Comparison of ENCODE assay signal across 8 cellular contexts in the genomic region with DNA sequence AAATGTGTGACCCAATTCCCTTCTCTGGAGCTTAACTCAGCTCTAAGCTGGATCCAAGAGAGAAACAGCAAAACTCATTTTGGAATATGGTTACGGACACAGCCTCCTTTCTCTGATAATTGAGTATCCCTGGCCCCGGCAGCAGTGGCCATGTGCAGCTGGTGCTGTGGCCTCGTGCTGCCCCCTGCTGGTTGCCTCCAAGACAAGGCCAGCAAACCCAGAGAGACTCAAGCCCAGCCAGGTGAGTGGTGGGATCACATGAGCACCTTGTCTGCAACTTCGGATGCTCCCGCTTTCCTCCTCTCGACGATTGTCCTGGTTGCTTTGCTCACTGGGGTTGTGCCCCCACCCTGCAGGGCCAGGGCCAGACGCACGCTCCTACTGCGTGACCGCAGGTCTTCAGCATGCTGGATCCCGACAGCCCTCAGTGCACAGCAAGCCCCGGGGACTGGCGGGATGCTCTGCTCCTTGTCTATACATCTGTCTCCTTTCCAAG. TPM values are rescaled to one million over a fixed set of nuclear protein-coding genes. Genes with fewer than 3 reads are reported as not detected.
DNase-seq lines count a peak whose midpoint lies in the region; ATAC-seq and TF ChIP-seq lines count a peak whose summit lies in the region.

No MANE protein-coding gene starts in this region.

- H3K27ac ChIP-seq in KMS-11 = no peak overlapping the region
- no peak overlapping the region for H3K27ac ChIP-seq in right cardiac atrium (ENCODE audit: low read length)

- H3K27ac Mint-ChIP-seq in T-cell = no peak overlapping the region

- POLR2A ChIA-PET in T-cell (lab: Charles Lee) = no interaction called here

- ATAC-seq in GM21529 (IDR thresholded peaks at IDR 0.05; ENCODE audit: unreplicated experiment) (peak; percentile 84), T-cell (replicated peaks in 1 of 4) (peak; percentile 74 to 88 (median 80)), right cardiac atrium (peak; percentile 90 to 91), GM19455 (IDR thresholded peaks at IDR 0.05; ENCODE audit: unreplicated experiment) (no peak)

- no peaks in the 10 kb centered on the region for H3K79me2 ChIP-seq in KMS-11 (ENCODE audit: insufficient read depth, low read depth)

- H3K9me3 ChIP-seq in right cardiac atrium (ENCODE audit: control insufficient read depth, low read length) = no peaks in the 10 kb centered on the region

- 17% methylated on average over 14 of the region's 14 CpGs for WGBS in right cardiac atrium

- H3K9ac ChIP-seq in KMS-11 = no peak overlapping the region

- 0 out of 2 replicates have a peak overlapping the region, but pooled peaks have one; percentile 8 for H2AFZ ChIP-seq in KMS-11 (ENCODE audit: low read depth)

- no peaks in the 10 kb centered on the region for H3K9me3 Mint-ChIP-seq in T-cell

- H3K4me3 ChIP-seq in KMS-11 (IDR thresholded peaks at IDR 0.05; ENCODE audit: insufficient read depth, low read depth, low read length) (no peak overlapping the region), right cardiac atrium (ENCODE audit: low read length) (no peak overlapping the region), retinal pigment epithelial cell (ENCODE audit: low read length) (no peak overlapping the region)

- H3K4me1 ChIP-seq in KMS-11 (ENCODE audit: low read depth, poor library complexity, severe bottlenecking) (peaks cover 5% of the 10 kb centered on the region), right cardiac atrium (ENCODE audit: control insufficient read depth, insufficient read depth, low read length) (peaks cover 2% of the 10 kb centered on the region)

- H3K27me3 ChIP-seq in KMS-11 (ENCODE audit: insufficient read depth, low read depth) (no peaks in the 10 kb centered on the region), right cardiac atrium (ENCODE audit: control insufficient read depth, insufficient read depth) (no peaks in the 10 kb centered on the region)

- peaks cover 14 to 31% of the 10 kb centered on the region in 2 donors for H3K27me3 Mint-ChIP-seq in T-cell

- peak overlapping the region; percentile 2; the same call in 1 of the 2 replicates for H3K4me2 ChIP-seq in KMS-11

- peaks cover 5 to 7% (median 5%) of the 10 kb centered on the region in 3 donors for H3K4me1 Mint-ChIP-seq in T-cell

- H4K20me1 ChIP-seq in KMS-11 (ENCODE audit: insufficient read depth) = no peaks in the 10 kb centered on the region

- H3K36me3 Mint-ChIP-seq in T-cell = no peaks in the 10 kb centered on the region

- no peak overlapping the region for H3K4me3 Mint-ChIP-seq in T-cell

- peak; percentile 72 for DNase-seq in EH (ENCODE audit: low read depth)
- peak in 32 of 34 experiments; percentile 25 to 75 (median 56) for DNase-seq in T-cell
- peak; percentile 48 for DNase-seq in amniotic epithelial cell (ENCODE audit: low read depth)
- peak; percentile 87 to 93 (median 91) for DNase-seq in right cardiac atrium
- DNase-seq in retinal pigment epithelial cell (ENCODE audit: low read depth) = no peak

- no peaks in the 10 kb centered on the region for H3K36me3 ChIP-seq in KMS-11 (ENCODE audit: insufficient read depth)

- intact Hi-C loops in right cardiac atrium (cut with DNase I) = loop anchor here in 2 of 4 donors (10.0 kb wide), 1 partner anchor 365 kb away; a partner anchor contains a TSS

- TF ChIP-seq CTCF in KMS-11 (conservative IDR thresholded peaks at IDR 0.05; ENCODE audit: low read depth, low read length) (peak; percentile 94), retinal pigment epithelial cell (conservative IDR thresholded peaks at IDR 0.05; ENCODE audit: low read depth, low read length) (peak; percentile 87)

- CTCF ChIA-PET in T-cell (lab: Charles Lee) = interaction anchor here in 1 of 2 donors (0.9 kb wide), 1 partner anchor 392 kb away, joined by 4 read pairs; no protein-coding TSS in a partner anchor

RNA-seq across cellular contexts. Expression of a gene that starts 19.4 kb away (rescaled TPM):
- total RNA-seq in T-cell (1 to 10 TPM in 1 of 5 donors, under 1 TPM in 2, not detected in 2; 0.79 to 1.1 (median 0.85) TPM), right cardiac atrium (1 to 10 TPM in 1 of 4 donors, under 1 TPM in 2, not detected in 1; 0.36 to 1.6 (median 0.79) TPM)
- polyA plus RNA-seq in right cardiac atrium = 0.23 TPM
